8 cellular contexts compared by ENCODE assay signal in genomic region chr20:44190197-44190852, GRCh38. TPM values are rescaled to one million over a fixed set of nuclear protein-coding genes. Genes with fewer than 3 reads are reported as not detected.
DNase-seq lines count a peak whose midpoint lies in the region; ATAC-seq and TF ChIP-seq lines count a peak whose summit lies in the region.
"Not testable (repeated sequence)": the region's sequence is repeated elsewhere in the genome, so short reads cannot be mapped to it uniquely, and the experiment has no call there.

No MANE protein-coding gene starts in this region.

- not testable (repeated sequence) for H3K9me3 ChIP-seq in fibroblast of lung (ENCODE audit: control insufficient read depth, insufficient read depth, low read depth, low read length)

- H3K4me3 Mint-ChIP-seq in HFFc6; activated naive CD4-positive, alpha-beta T cell treated with anti-CD3 and anti-CD28 coated beads, Interleukin-2, amount 10 ng/mL, durations not matched to agents 7 days and 5 days; stimulated activated naive B cell treated with anti-CD40 and anti-IgM and Interleukin-4, amounts not matched to agents 10 μg/mL and 1 μg/mL and 100 μg/mL, for 72 hours: not testable (repeated sequence)

- not testable (repeated sequence) for H3K36me3 Mint-ChIP-seq in HFFc6 (ENCODE audit: low read depth); activated naive CD4-positive, alpha-beta T cell treated with anti-CD3 and anti-CD28 coated beads, Interleukin-2, amount 10 ng/mL, durations not matched to agents 7 days and 5 days; stimulated activated naive B cell treated with anti-CD40 and anti-IgM and Interleukin-4, amounts not matched to agents 10 μg/mL and 1 μg/mL and 100 μg/mL, for 72 hours

- H3K27me3 Mint-ChIP-seq in HFFc6 (ENCODE audit: insufficient read depth) = not testable (repeated sequence)
- peaks cover 54% of the 10 kb centered on the region for H3K27me3 Mint-ChIP-seq in activated naive CD4-positive, alpha-beta T cell treated with anti-CD3 and anti-CD28 coated beads, Interleukin-2, amount 10 ng/mL, durations not matched to agents 7 days and 5 days
- peaks cover 22 to 23% of the 10 kb centered on the region in 2 donors for H3K27me3 Mint-ChIP-seq in stimulated activated naive B cell treated with anti-CD40 and anti-IgM and Interleukin-4, amounts not matched to agents 10 μg/mL and 1 μg/mL and 100 μg/mL, for 72 hours

- H3K27ac Mint-ChIP-seq in HFFc6; activated naive CD4-positive, alpha-beta T cell treated with anti-CD3 and anti-CD28 coated beads, Interleukin-2, amount 10 ng/mL, durations not matched to agents 7 days and 5 days; stimulated activated naive B cell treated with anti-CD40 and anti-IgM and Interleukin-4, amounts not matched to agents 10 μg/mL and 1 μg/mL and 100 μg/mL, for 72 hours: not testable (repeated sequence)

- H3K27me3 ChIP-seq in fibroblast of lung (ENCODE audit: control insufficient read depth, insufficient read depth, low read length) = not testable (repeated sequence)

- H3K4me1 ChIP-seq in fibroblast of lung (ENCODE audit: control insufficient read depth, extremely low read depth, insufficient read depth, low read length) = peaks cover 14% of the 10 kb centered on the region

- not testable (repeated sequence) for H2AFZ ChIP-seq in fibroblast of lung (ENCODE audit: low read length)

- H3K4me2 ChIP-seq in fibroblast of lung (ENCODE audit: extremely low read depth, insufficient read depth, low read length) = not testable (repeated sequence)

- peak; percentile 49 to 53 for ATAC-seq in stimulated activated naive B cell treated with anti-CD40 and anti-IgM and Interleukin-4, amounts not matched to agents 10 μg/mL and 1 μg/mL and 100 μg/mL, for 72 hours (replicated peaks)

- not testable (repeated sequence) for H3K36me3 ChIP-seq in fibroblast of lung (ENCODE audit: control insufficient read depth, insufficient read depth, low read length)

- CTCF ChIA-PET in activated naive CD4-positive, alpha-beta T cell treated with anti-CD3 and anti-CD28 coated beads, Interleukin-2, amount 10 ng/mL, durations not matched to agents 7 days and 5 days (lab: Charles Lee) = interaction anchor here (0.6 to 6.5 kb wide), 27 partner anchors 8 to 740 kb away, joined by 3 to 114 read pairs (median 4); partner anchors contain the start of genes FITM2 and OSER1

- H3K79me2 ChIP-seq in fibroblast of lung (ENCODE audit: control insufficient read depth, insufficient read depth, low read length) = not testable (repeated sequence)

- DNase-seq in COR-L47 (lab: John Stamatoyannopoulos, UW) (peak; percentile 8), HFFc6 (peak; percentile 68), NCI-H2227 treated with DMSO at 0.1 percent for 48 hours (lab: John Stamatoyannopoulos, UW) (peak; percentile 59), T follicular helper cell (ENCODE audit: low read depth) (peak; percentile 30), fibroblast of lung (ENCODE audit: low read depth in 2 of 2) (peak; percentile 70 to 81), midbrain (lab: John Stamatoyannopoulos, UW) (peak; percentile 44)
- DNase-seq in activated naive CD4-positive, alpha-beta T cell treated with anti-CD3 and anti-CD28 coated beads, Interleukin-2, amount 10 ng/mL, durations not matched to agents 7 days and 5 days = peak; percentile 67
- peak; percentile 24 for DNase-seq in stimulated activated naive B cell treated with anti-CD40 and anti-IgM and Interleukin-4, amounts not matched to agents 10 μg/mL and 1 μg/mL and 100 μg/mL, for 72 hours

- peak; percentile 90 for TF ChIP-seq CTCF in HFFc6 (IDR thresholded peaks at IDR 0.05)
- TF ChIP-seq CTCF in fibroblast of lung (conservative IDR thresholded peaks at IDR 0.05 in 1 of 2, IDR thresholded peaks at IDR 0.05 in 1 of 2; ENCODE audit: low read depth in 1 of 2, low read length in 2 of 2) = peak; percentile 84

- not testable (repeated sequence) for H3K4me3 ChIP-seq in fibroblast of lung (replicated peaks in 1 of 4; ENCODE audit: control extremely low read depth in 1 of 4, insufficient read depth in 1 of 4, low read depth in 3 of 4, low read length in 4 of 4)

- not testable (repeated sequence) for H3K9me3 Mint-ChIP-seq in HFFc6; activated naive CD4-positive, alpha-beta T cell treated with anti-CD3 and anti-CD28 coated beads, Interleukin-2, amount 10 ng/mL, durations not matched to agents 7 days and 5 days; stimulated activated naive B cell treated with anti-CD40 and anti-IgM and Interleukin-4, amounts not matched to agents 10 μg/mL and 1 μg/mL and 100 μg/mL, for 72 hours

- H3K27ac ChIP-seq in fibroblast of lung (ENCODE audit: insufficient read depth, low read length) = not testable (repeated sequence)

- not testable (repeated sequence) for H4K20me1 ChIP-seq in fibroblast of lung (ENCODE audit: control insufficient read depth, extremely low read depth, insufficient read depth, low read length)

- H3K9ac ChIP-seq in fibroblast of lung (ENCODE audit: insufficient read depth, low read length) = not testable (repeated sequence)

- H3K4me1 Mint-ChIP-seq in HFFc6 (ENCODE audit: low read depth) = peaks cover 47% of the 10 kb centered on the region
- H3K4me1 Mint-ChIP-seq in activated naive CD4-positive, alpha-beta T cell treated with anti-CD3 and anti-CD28 coated beads, Interleukin-2, amount 10 ng/mL, durations not matched to agents 7 days and 5 days = not testable (repeated sequence)
- peaks cover 20 to 33% of the 10 kb centered on the region in 2 donors for H3K4me1 Mint-ChIP-seq in stimulated activated naive B cell treated with anti-CD40 and anti-IgM and Interleukin-4, amounts not matched to agents 10 μg/mL and 1 μg/mL and 100 μg/mL, for 72 hours

RNA-seq across cellular contexts. Expression of gene JPH2, which starts 3.3 kb away (rescaled TPM):
- 10 to 100 TPM in 5 of 6 experiments, 1 to 10 TPM in 1; 9.7 to 14.4 (median 13.5) TPM for total RNA-seq in HFFc6 (2021; fragmentation: NEBNext Ultra II Directional; extraction: Animal tissue kit (Norgen Biotek cat#: 25700))
- 0.51 and 0.66 TPM in 2 replicates for total RNA-seq in fibroblast of lung
- 0.51 and 4.9 TPM in 2 replicates for polyA plus RNA-seq in fibroblast of lung
- polyA plus RNA-seq in fibroblast of lung (2012) = 0.62 and 6.6 TPM in 2 replicates
- 0.56 and 8.0 TPM in 2 replicates for polyA minus RNA-seq in fibroblast of lung (ENCODE audit: low replicate concordance)

RNA-seq across cellular contexts. Expression of gene OSER1, which starts 20.2 kb away (rescaled TPM):
- total RNA-seq in HFFc6 (2021; fragmentation: NEBNext Ultra II Directional; extraction: Animal tissue kit (Norgen Biotek cat#: 25700)) = 10 to 100 TPM; 33.1 to 38.8 (median 36.2) TPM
- total RNA-seq in fibroblast of lung = 63.2 and 73.2 TPM in 2 replicates
- polyA plus RNA-seq in fibroblast of lung = 50.9 and 53.5 TPM in 2 replicates
- polyA plus RNA-seq in fibroblast of lung (2012) = 31.9 and 33.9 TPM in 2 replicates
- 22.1 and 49.4 TPM in 2 replicates for polyA minus RNA-seq in fibroblast of lung (ENCODE audit: low replicate concordance)

RNA-seq across cellular contexts. Expression of gene GDAP1L1, which starts 56.8 kb away (rescaled TPM):
- total RNA-seq in HFFc6 (2021; fragmentation: NEBNext Ultra II Directional; extraction: Animal tissue kit (Norgen Biotek cat#: 25700)) = not detected
- total RNA-seq in fibroblast of lung = not detected in 2 replicates
- not detected in 2 replicates for polyA plus RNA-seq in fibroblast of lung
- not detected in 2 replicates for polyA plus RNA-seq in fibroblast of lung (2012)
- polyA minus RNA-seq in fibroblast of lung (ENCODE audit: low replicate concordance) = not detected in 2 replicates

Comparison
In these comparisons a context has a peak if more than half of its experiments do, and no peak if none do; other contexts are left out.
1. DNase-seq: peak in every context shown above with its lines; median percentile 76 in fibroblast of lung; 68 in HFFc6; 67 in activated naive CD4-positive, alpha-beta T cell treated with anti-CD3 and anti-CD28 coated beads, Interleukin-2, amount 10 ng/mL, durations not matched to agents 7 days and 5 days; 59 in NCI-H2227 treated with DMSO at 0.1 percent for 48 hours; 44 in midbrain; 30 in T follicular helper cell; 24 in stimulated activated naive B cell treated with anti-CD40 and anti-IgM and Interleukin-4, amounts not matched to agents 10 μg/mL and 1 μg/mL and 100 μg/mL, for 72 hours; 8 in COR-L47.